In the genomic region with DNA sequence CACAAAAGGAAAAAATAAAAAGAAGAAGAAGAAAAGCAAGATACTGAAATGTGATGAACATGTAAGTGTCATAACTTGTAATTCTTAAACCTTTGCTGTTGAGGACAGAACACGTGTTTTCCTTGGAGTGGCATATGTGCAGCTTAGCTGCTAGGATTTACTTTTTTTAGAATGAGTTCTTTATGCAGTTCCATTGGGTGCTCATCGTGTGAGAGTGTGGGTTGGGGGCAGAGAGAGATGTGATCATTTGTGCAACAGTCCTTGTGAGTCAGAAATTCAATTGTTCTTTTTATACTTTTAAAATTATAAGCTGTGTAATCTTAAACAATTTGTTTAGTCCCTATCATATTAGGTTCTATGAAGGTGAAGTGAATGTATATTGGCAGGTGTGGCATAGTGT, we compare ENCODE assay signal across 27 cellular contexts.
"Had no signal": no experiment of that assay in that cellular context is flagged by ENCODE, and none has a peak within 500 bp of the region (broad histone marks: within the 10 kb centered on the region; RNA-seq: fewer than 3 reads in every experiment).

No MANE protein-coding gene starts in this region.

- H3K4me1 ChIP-seq: vagina had no signal

- H3K27me3 Mint-ChIP-seq: naive thymus-derived CD4-positive, alpha-beta T cell; natural killer cell treated with Interleukin-12 subunit alpha and Interleukin-12 subunit beta and Interleukin-15 and Interleukin-18, amount 100 ng/mL, for 72 hours; stimulated activated naive CD8-positive, alpha-beta T cell treated with anti-CD3 and anti-CD28 coated beads, Interleukin-15, Interleukin-2, amounts not matched to agents 100 ng/mL and 50 ng/mL, for 24 hours had no signal

- H3K27ac ChIP-seq: left lung, lower lobe of right lung, pancreas, skin epidermis, suprapubic skin, thoracic aorta, tibial artery, vagina had no signal

- H3K4me3 Mint-ChIP-seq: immature natural killer cell; naive thymus-derived CD4-positive, alpha-beta T cell; natural killer cell treated with Interleukin-12 subunit alpha and Interleukin-12 subunit beta and Interleukin-15 and Interleukin-18, amount 100 ng/mL, for 72 hours; stimulated activated naive CD8-positive, alpha-beta T cell treated with anti-CD3 and anti-CD28 coated beads, Interleukin-15, Interleukin-2, amounts not matched to agents 100 ng/mL and 50 ng/mL, for 24 hours had no signal

- H3K9me3 ChIP-seq: left lung, lower lobe of right lung, mucosa of descending colon, pancreas, suprapubic skin, thoracic aorta, tibial artery, vagina had no signal

- ATAC-seq: left colon; left lung; lower lobe of right lung; mucosa of descending colon; naive thymus-derived CD4-positive, alpha-beta T cell; natural killer cell treated with Interleukin-12 subunit alpha and Interleukin-12 subunit beta and Interleukin-15 and Interleukin-18, amount 100 ng/mL, for 72 hours; pancreas; right cardiac atrium; sciatic nerve had no signal

- DNase-seq: hypothalamus; immature natural killer cell; kidney; left colon; left lung; lower lobe of right lung; midbrain; mucosa of descending colon; naive thymus-derived CD4-positive, alpha-beta T cell; pancreas; retina; right cardiac atrium; stimulated activated CD4-positive, alpha-beta T cell treated with anti-CD3 and anti-CD28 coated beads, Interleukin-12 subunit alpha, Interleukin-12 subunit beta, amount 100 ng/mL, for 4 hours; stimulated activated CD4-positive, alpha-beta T cell treated with anti-CD3 and anti-CD28 coated beads, Interleukin-15, amount 100 ng/mL, for 24 hours; stimulated activated CD4-positive, alpha-beta T cell treated with anti-CD3 and anti-CD28 coated beads, Interleukin-2, amount 100 ng/mL, for 24 hours; stimulated activated CD4-positive, alpha-beta T cell treated with anti-CD3 and anti-CD28 coated beads, Interleukin-4, amount 100 ng/mL, for 1 hour; stimulated activated naive CD4-positive, alpha-beta T cell; tibial artery; trophoblast cell had no signal

- H3K27me3 ChIP-seq: left lung, pancreas, suprapubic skin, tibial artery, vagina had no signal

- FAIRE-seq: islet of Langerhans, kidney, pancreas had no signal

- H3K9me3 Mint-ChIP-seq: immature natural killer cell; naive thymus-derived CD4-positive, alpha-beta T cell; natural killer cell treated with Interleukin-12 subunit alpha and Interleukin-12 subunit beta and Interleukin-15 and Interleukin-18, amount 100 ng/mL, for 72 hours; stimulated activated naive CD8-positive, alpha-beta T cell treated with anti-CD3 and anti-CD28 coated beads, Interleukin-15, Interleukin-2, amounts not matched to agents 100 ng/mL and 50 ng/mL, for 24 hours had no signal

- H3K27ac Mint-ChIP-seq: natural killer cell treated with Interleukin-12 subunit alpha and Interleukin-12 subunit beta and Interleukin-15 and Interleukin-18, amount 100 ng/mL, for 72 hours; stimulated activated naive CD8-positive, alpha-beta T cell treated with anti-CD3 and anti-CD28 coated beads, Interleukin-15, Interleukin-2, amounts not matched to agents 100 ng/mL and 50 ng/mL, for 24 hours had no signal

- H3K4me3 ChIP-seq: left lung, lower lobe of right lung, mucosa of descending colon, pancreas, skin epidermis, suprapubic skin, thoracic aorta, tibial artery, vagina had no signal
